ENCODE assay signal across 8 cellular contexts in genomic region chr2:23637011-23637778, GRCh38.
A peak's percentile ranks its signal among the peaks of the same experiment; 100 is the strongest.
DNase-seq lines count a peak whose midpoint lies in the region; ATAC-seq lines count a peak whose summit lies in the region.
"Had no signal": no experiment of that assay in that cellular context is flagged by ENCODE, and none has a peak within 500 bp of the region (broad histone marks: within the 10 kb centered on the region; RNA-seq: fewer than 3 reads in every experiment).

No MANE protein-coding gene starts in this region.

- H3K4me1 Mint-ChIP-seq in activated CD4-positive, alpha-beta T cell treated with anti-CD3 and anti-CD28 coated beads for 36 hours: peaks cover 5% of the 10 kb centered on the region

- H3K9me3 Mint-ChIP-seq in activated CD4-positive, alpha-beta T cell treated with anti-CD3 and anti-CD28 coated beads for 36 hours (ENCODE audit: low read depth): no peaks in the 10 kb centered on the region

- POLR2A ChIA-PET in activated CD4-positive, alpha-beta T cell treated with anti-CD3 and anti-CD28 coated beads for 36 hours (lab: Charles Lee): no interaction called here

- DNase-seq in HT1080 (ENCODE audit: low read depth) (peak; percentile 66), cerebellar cortex (ENCODE audit: low spot score) (peak; percentile 35), islet precursor cell (peak; percentile 91), stromal cell of bone marrow (ENCODE audit: low read depth) (peak; percentile 47), kidney glomerular epithelial cell (lab: John Stamatoyannopoulos, UW) (no peak)
- DNase-seq in stimulated activated CD4-positive, alpha-beta T cell treated with anti-CD3 and anti-CD28 coated beads, Interleukin-4, amount 100 ng/mL, for 24 hours: no peak
- DNase-seq in activated CD4-positive, alpha-beta T cell treated with anti-CD3 and anti-CD28 coated beads for 36 hours: no peak
- DNase-seq: activated naive CD4-positive, alpha-beta T cell had no signal

- intact Hi-C loops in activated CD4-positive, alpha-beta T cell treated with anti-CD3 and anti-CD28 coated beads for 36 hours (cut with DNase I, micrococcal nuclease): no loop called here

- H3K36me3 Mint-ChIP-seq in activated CD4-positive, alpha-beta T cell treated with anti-CD3 and anti-CD28 coated beads for 36 hours (ENCODE audit: low read depth): peaks cover 2% of the 10 kb centered on the region

- no peaks in the 10 kb centered on the region for H3K27me3 Mint-ChIP-seq in activated CD4-positive, alpha-beta T cell treated with anti-CD3 and anti-CD28 coated beads for 36 hours

- no peak overlapping the region for H3K4me3 Mint-ChIP-seq in activated CD4-positive, alpha-beta T cell treated with anti-CD3 and anti-CD28 coated beads for 36 hours

- H3K27ac Mint-ChIP-seq in activated CD4-positive, alpha-beta T cell treated with anti-CD3 and anti-CD28 coated beads for 36 hours: no peak overlapping the region

- no peak for ATAC-seq in activated CD4-positive, alpha-beta T cell treated with anti-CD3 and anti-CD28 coated beads for 36 hours

- CTCF ChIA-PET in activated CD4-positive, alpha-beta T cell treated with anti-CD3 and anti-CD28 coated beads for 36 hours (lab: Charles Lee): interaction anchor here (0.8 kb wide), 1 partner anchor 13 kb away, joined by 3 read pairs; no protein-coding TSS in a partner anchor

Comparison
In these comparisons a context has a peak if more than half of its experiments do, and no peak if none do; other contexts are left out.
1. DNase-seq: peak in HT1080 (single experiment), cerebellar cortex (single experiment), islet precursor cell (single experiment) and stromal cell of bone marrow (single experiment); none in stimulated activated CD4-positive, alpha-beta T cell treated with anti-CD3 and anti-CD28 coated beads, Interleukin-4, amount 100 ng/mL, for 24 hours (single experiment), activated CD4-positive, alpha-beta T cell treated with anti-CD3 and anti-CD28 coated beads for 36 hours (single experiment) and kidney glomerular epithelial cell (single experiment).